In the genomic region with DNA sequence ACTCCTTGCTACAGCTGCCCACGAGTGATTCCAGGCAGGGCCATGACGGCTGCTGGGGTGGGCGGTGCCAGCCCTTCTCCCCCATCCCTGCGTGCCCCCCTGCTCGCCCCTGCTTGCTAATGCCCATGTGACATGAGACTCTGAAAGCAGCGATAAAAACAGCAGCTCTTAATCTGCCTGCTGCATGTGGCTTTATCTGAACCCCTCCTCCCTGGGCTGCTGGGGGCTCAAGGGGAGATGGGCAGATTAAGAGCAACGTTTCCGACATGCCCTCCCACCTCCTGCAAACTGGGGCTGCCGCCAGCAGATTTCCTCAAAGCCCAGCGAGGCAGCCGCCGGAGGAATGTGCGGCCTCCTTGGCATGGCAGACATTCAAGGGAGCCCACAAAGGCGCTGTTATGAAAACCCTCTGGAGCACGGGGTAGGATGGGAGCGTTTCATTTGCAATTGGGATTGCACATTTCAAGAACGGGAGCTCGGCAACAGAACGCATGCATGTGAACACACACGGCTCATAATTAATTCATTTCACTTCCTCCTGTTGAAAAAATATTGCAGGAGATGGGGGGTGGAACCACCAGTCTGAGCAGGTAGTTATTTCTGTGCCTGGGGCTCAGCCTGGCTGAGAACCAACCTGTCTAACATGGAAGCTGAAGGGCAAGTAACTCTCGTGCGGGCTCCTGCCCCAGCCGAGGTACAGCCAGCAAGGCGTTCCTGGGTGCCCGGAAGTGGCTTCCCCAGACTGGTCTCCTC, we compare ENCODE assay signal across 8 cellular contexts.
DNase-seq lines count a peak whose midpoint lies in the region; ATAC-seq, FAIRE-seq and TF ChIP-seq lines count a peak whose summit lies in the region.

No MANE protein-coding gene starts in this region.

- H3K9me3 ChIP-seq in SU-DHL-6 (ENCODE audit: insufficient read depth, low read length) = no peaks in the 10 kb centered on the region

- no peaks in the 10 kb centered on the region for H3K79me2 ChIP-seq in SU-DHL-6 (ENCODE audit: insufficient read depth, low read length)

- FAIRE-seq in D721Med (lab: Jason Lieb, UNC) = no peak

- H2AFZ ChIP-seq in SU-DHL-6 (ENCODE audit: low read depth, low read length, severe bottlenecking) = peak overlapping the region; percentile 44

- no peaks in the 10 kb centered on the region for H3K9me2 ChIP-seq in SU-DHL-6 (replicated peaks; ENCODE audit: insufficient read depth, low read length)

- H3K27me3 Mint-ChIP-seq in nephron (ENCODE audit: low read depth) = peaks cover 61% of the 10 kb centered on the region

- TF ChIP-seq CTCF in D721Med (IDR thresholded peaks at IDR 0.05; ENCODE audit: insufficient read depth, missing control alignments) = no peak
- no peak for TF ChIP-seq CTCF in SU-DHL-6 (IDR thresholded peaks at IDR 0.05; ENCODE audit: insufficient read depth, low read length, poor library complexity, severe bottlenecking)
- TF ChIP-seq CTCF in nephron (IDR thresholded peaks at IDR 0.05; ENCODE audit: unreplicated experiment in 3 of 3) = no peak

- peak overlapping the region; percentile 55 for H3K4me2 ChIP-seq in SU-DHL-6 (ENCODE audit: low read depth, low read length, poor library complexity, severe bottlenecking)

- no peaks in the 10 kb centered on the region for H3K27me3 ChIP-seq in SU-DHL-6 (ENCODE audit: low read length)

- no peaks in the 10 kb centered on the region for H3K36me3 Mint-ChIP-seq in nephron (ENCODE audit: low read depth)

- peak overlapping the region; percentile 32 to 66 (median 51) for H3K27ac Mint-ChIP-seq in nephron

- peak overlapping the region; percentile 40 for H3K4me3 ChIP-seq in SU-DHL-6 (ENCODE audit: insufficient read depth, low read length, poor library complexity, severe bottlenecking)

- no peaks in the 10 kb centered on the region for H3K9me3 Mint-ChIP-seq in nephron

- H3K9ac ChIP-seq in SU-DHL-6 (ENCODE audit: low read length) = peak overlapping the region; percentile 14; the same call in 1 of the 2 replicates

- H4K20me1 ChIP-seq in SU-DHL-6 (ENCODE audit: low read depth, low read length) = no peaks in the 10 kb centered on the region

- ATAC-seq in esophagus mucosa (peak; percentile 88), HG02571 (IDR thresholded peaks at IDR 0.05; ENCODE audit: unreplicated experiment) (no peak), HG03097 (IDR thresholded peaks at IDR 0.05; ENCODE audit: low FRiP score, unreplicated experiment) (no peak), GM18519 (IDR thresholded peaks at IDR 0.05; ENCODE audit: low FRiP score, unreplicated experiment) (no peak)

- H3K36me3 ChIP-seq in SU-DHL-6 (ENCODE audit: low read length) = no peaks in the 10 kb centered on the region

- H3K4me1 Mint-ChIP-seq in nephron = peaks cover 27% of the 10 kb centered on the region

- no peak overlapping the region for H3K27ac ChIP-seq in SU-DHL-6 (ENCODE audit: low read depth, low read length)

- H3F3A ChIP-seq in SU-DHL-6 (ENCODE audit: insufficient read depth) = no peaks in the 10 kb centered on the region

- H3K4me3 Mint-ChIP-seq in nephron = peak overlapping the region in 2 of 3 experiments; percentile 32 to 52

- peak; percentile 60 for DNase-seq in D721Med (ENCODE audit: insufficient read length, low spot score)
- peak; percentile 66 for DNase-seq in H4 (ENCODE audit: low spot score)
